In genomic region chr18:70354771-70355170, GRCh38 we compare ENCODE assay signal across 9 cellular contexts.
"Had no signal": no experiment of that assay in that cellular context is flagged by ENCODE, and none has a peak within 500 bp of the region (broad histone marks: within the 10 kb centered on the region; RNA-seq: fewer than 3 reads in every experiment).

No MANE protein-coding gene starts in this region.

- H3K27ac Mint-ChIP-seq: GM23338 had no signal

- H2AFZ ChIP-seq: GM23338 had no signal

- H3K4me3 Mint-ChIP-seq: GM23338, H9, HFFc6 had no signal

- ATAC-seq: GM23338, K562 had no signal

- FAIRE-seq: H1, H54, K562 had no signal

- H3K4me3 ChIP-seq: GM23338, K562 had no signal

- H3K27ac ChIP-seq: HL-60 had no signal

- DNase-seq: H9, HCEC 1CT, HFFc6, IMR-90 had no signal
